In genomic region chr22:47044722-47045545, GRCh38 we compare ENCODE assay signal across 1 cellular context.
TF ChIP-seq lines count a peak whose summit lies in the region.

No MANE protein-coding gene starts in this region.

TF ChIP-seq in WTC11, 78 proteins besides CTCF, POLR2A, EP300 and RAD21 (continued from another document):
- TF ChIP-seq ZNF425 (CRISPR knock-in tag; conservative IDR thresholded peaks at IDR 0.05) (no peak), RELA (CRISPR knock-in tag; IDR thresholded peaks at IDR 0.05; ENCODE audit: borderline replicate concordance) (no peak), ZBTB43 (CRISPR knock-in tag; IDR thresholded peaks at IDR 0.05) (no peak), TEAD4 (CRISPR knock-in tag; IDR thresholded peaks at IDR 0.05) (no peak), ZSCAN18 (CRISPR knock-in tag; IDR thresholded peaks at IDR 0.05) (no peak), ERG (CRISPR knock-in tag; IDR thresholded peaks at IDR 0.05) (no peak), ELF4 (CRISPR knock-in tag; IDR thresholded peaks at IDR 0.05; ENCODE audit: low read depth) (no peak)
TF ChIP-seq in WTC11: peak in this region for 0.
